ENCODE assay signal across 12 cellular contexts in the genomic region with DNA sequence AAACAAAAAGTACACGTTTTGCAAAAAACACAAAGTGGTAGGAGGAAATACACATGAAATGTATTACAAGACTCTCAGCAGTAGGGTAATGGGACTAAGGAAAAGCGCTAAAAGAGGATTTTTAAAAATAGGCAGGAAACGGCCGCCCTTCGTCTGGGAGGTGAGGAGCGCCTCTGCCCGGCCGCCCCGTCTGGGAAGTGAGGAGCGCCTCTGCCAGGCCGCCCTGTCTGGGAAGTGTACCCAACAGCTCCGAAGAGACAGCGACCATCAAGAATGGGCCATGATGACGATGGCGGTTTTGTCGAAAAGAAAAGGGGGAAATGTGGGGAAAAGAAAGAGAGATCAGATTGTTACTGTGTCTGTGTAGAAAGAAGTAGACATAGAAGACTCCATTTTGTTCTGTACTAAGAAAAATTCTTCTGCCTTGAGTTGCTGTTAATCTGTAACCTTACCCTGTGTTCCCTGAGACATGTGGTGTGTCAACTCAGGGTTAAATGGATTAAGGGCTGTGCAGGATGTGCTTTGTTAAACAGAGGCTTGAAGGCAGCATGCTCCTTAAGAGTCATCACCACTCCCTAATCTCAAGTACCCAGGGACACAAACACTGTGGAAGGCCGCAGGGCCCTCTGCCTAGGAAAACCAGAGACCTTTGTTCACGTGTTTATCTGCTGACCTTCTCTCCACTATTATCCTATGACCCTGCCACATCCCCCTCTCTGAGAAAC. TPM values are rescaled to one million over a fixed set of nuclear protein-coding genes. Genes with fewer than 3 reads are reported as not detected.
"Had no signal": no experiment of that assay in that cellular context is flagged by ENCODE, and none has a peak within 500 bp of the region (broad histone marks: within the 10 kb centered on the region; RNA-seq: fewer than 3 reads in every experiment).

No MANE protein-coding gene starts in this region.

RNA-seq across cellular contexts. Expression of gene LGALS4, which starts 5.2 kb away (rescaled TPM):
- total RNA-seq: activated naive CD4-positive, alpha-beta T cell treated with anti-CD3 and anti-CD28 coated beads for 36 hours; dermis microvascular lymphatic vessel endothelial cell had no signal

RNA-seq across cellular contexts. Expression of gene LGALS7B, which starts 18.5 kb away (rescaled TPM):
- total RNA-seq: activated naive CD4-positive, alpha-beta T cell treated with anti-CD3 and anti-CD28 coated beads for 36 hours; activated T-helper 2 cell treated with anti-CD3 and anti-CD28 coated beads, Interferon-gamma antibody, Interleukin-2, Interleukin-4, amounts not matched to agents 10 μg/mL and 5 μg/mL and 100 μg/mL, durations not matched to agents 14 hours and 24 hours and 36 hours; cardiac muscle cell; frontal cortex; liver; natural killer cell; occipital lobe; right lobe of liver had no signal
- polyA plus RNA-seq: cardiac muscle cell had no signal

RNA-seq across cellular contexts. Expression of gene LGALS7, which starts 34.2 kb away (rescaled TPM):
- total RNA-seq: activated naive CD4-positive, alpha-beta T cell treated with anti-CD3 and anti-CD28 coated beads for 36 hours; activated T-helper 2 cell treated with anti-CD3 and anti-CD28 coated beads, Interferon-gamma antibody, Interleukin-2, Interleukin-4, amounts not matched to agents 10 μg/mL and 5 μg/mL and 100 μg/mL, durations not matched to agents 14 hours and 24 hours and 36 hours; cardiac muscle cell; dermis microvascular lymphatic vessel endothelial cell; frontal cortex; heart right ventricle; liver; natural killer cell; prostate gland; right lobe of liver; upper lobe of left lung had no signal
- polyA plus RNA-seq: cardiac muscle cell, heart right ventricle, liver had no signal
